In the genomic region with DNA sequence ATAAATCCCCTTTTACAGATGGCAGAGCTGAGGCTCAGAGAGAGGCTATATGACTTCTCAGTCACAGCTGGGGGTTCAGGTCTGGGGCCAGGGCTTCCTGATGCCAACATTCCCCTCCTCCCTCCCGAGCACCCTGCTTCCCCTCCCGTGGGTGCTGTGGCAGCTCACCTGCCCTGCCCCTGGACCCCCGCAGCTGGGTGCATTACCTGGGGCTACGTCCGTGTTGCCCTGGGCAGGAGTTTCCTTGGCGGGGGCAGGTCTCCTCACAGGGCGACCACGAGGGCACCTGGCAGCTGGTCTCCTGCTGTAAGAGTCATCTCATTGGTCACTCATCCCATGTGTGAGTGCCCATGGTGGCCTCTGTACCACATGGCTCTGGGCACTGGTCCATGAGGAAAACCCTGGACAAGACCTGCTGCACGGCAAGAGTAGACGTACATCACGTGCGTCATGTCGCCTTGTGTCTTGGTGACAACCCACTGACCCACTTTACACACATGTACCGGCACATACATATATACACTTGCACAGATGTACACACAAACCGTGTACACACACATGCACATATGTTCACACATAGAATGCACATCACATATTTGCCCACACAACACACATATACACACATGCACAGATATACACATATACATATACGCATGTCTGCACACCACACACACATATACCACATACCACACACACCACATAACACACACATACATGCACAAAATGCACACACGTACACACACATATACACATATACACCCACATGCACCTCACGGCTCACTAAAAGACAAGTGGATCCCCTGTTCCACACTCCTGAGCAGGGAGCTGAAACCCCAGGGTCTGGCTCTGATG, we compare ENCODE assay signal across 20 cellular contexts.
"Had no signal": no experiment of that assay in that cellular context is flagged by ENCODE, and none has a peak within 500 bp of the region (broad histone marks: within the 10 kb centered on the region; RNA-seq: fewer than 3 reads in every experiment).

No MANE protein-coding gene starts in this region.

- H3K4me1 ChIP-seq: heart right ventricle, pancreas, prostate gland, thyroid gland, upper lobe of left lung had no signal

- H3K9me3 Mint-ChIP-seq: central memory CD8-positive, alpha-beta T cell had no signal

- H3K4me3 ChIP-seq: dorsolateral prefrontal cortex, heart right ventricle, pancreas, prostate gland, smooth muscle cell, suprapubic skin, thyroid gland, upper lobe of left lung had no signal

- H3K36me3 Mint-ChIP-seq: naive thymus-derived CD4-positive, alpha-beta T cell had no signal

- H3K9me3 ChIP-seq: pancreas, prostate gland, suprapubic skin, thyroid gland had no signal

- ATAC-seq: heart right ventricle; naive thymus-derived CD4-positive, alpha-beta T cell; pancreas; stimulated activated naive CD8-positive, alpha-beta T cell treated with anti-CD3 and anti-CD28 coated beads, Interleukin-15, Interleukin-2, amounts not matched to agents 100 U/mL and 50 U/mL, for 24 hours had no signal

- H3K27ac ChIP-seq: dorsolateral prefrontal cortex, heart right ventricle, pancreas, prostate gland, suprapubic skin, thyroid gland, upper lobe of left lung had no signal

- FAIRE-seq: frontal cortex, islet of Langerhans, pancreas had no signal

- H3K36me3 ChIP-seq: heart right ventricle, pancreas, prostate gland, suprapubic skin, thyroid gland, upper lobe of left lung had no signal

- DNase-seq: cortex of kidney; effector CD8-positive, alpha-beta T cell; heart right ventricle; hypothalamus; kidney glomerular epithelial cell; mammary epithelial cell; naive thymus-derived CD4-positive, alpha-beta T cell; nucleus accumbens; pancreas; stimulated activated CD4-positive, alpha-beta T cell treated with anti-CD3 and anti-CD28 coated beads, Interleukin-2, amount 100 ng/mL, for 48 hours; stimulated activated naive CD8-positive, alpha-beta T cell treated with anti-CD3 and anti-CD28 coated beads, Interleukin-15, Interleukin-2, amounts not matched to agents 100 U/mL and 50 U/mL, for 24 hours; thyroid gland had no signal

- H3K4me2 ChIP-seq: smooth muscle cell had no signal

- H3K27me3 ChIP-seq: pancreas, upper lobe of left lung had no signal

- H3K27ac Mint-ChIP-seq: naive thymus-derived CD4-positive, alpha-beta T cell had no signal
